In the genomic region with DNA sequence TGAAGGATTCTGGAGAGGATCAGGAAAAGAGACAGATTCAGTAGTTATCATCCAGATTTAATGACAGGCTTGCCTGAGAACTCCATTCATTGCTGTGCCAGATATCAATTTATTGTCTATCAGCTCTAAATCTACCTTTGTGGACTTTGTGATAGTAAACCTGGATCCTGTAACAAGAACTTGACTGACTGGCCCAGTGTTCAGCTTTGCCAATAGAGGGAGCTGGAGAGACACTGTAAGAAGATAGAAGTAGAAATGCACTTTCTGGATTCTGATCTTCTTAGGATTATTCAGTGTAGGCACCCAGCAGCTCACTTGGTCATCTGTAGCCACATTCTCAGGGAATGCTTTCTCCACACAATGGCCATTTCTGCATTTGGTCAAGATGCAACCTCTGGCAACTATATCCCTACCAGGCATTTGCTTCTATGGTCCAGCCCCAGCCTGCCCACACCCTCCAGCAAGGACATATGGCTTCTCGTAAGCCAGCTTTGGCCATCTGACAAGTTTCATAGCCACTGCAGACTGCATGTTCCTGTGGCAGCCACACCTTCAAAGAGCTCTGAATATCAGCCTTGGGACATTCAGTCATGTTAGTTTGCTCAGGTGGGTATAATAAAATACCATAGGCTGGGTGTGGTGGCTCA, we compare ENCODE assay signal across 8 cellular contexts. TPM values are rescaled to one million over a fixed set of nuclear protein-coding genes. Genes with fewer than 3 reads are reported as not detected.
DNase-seq lines count a peak whose midpoint lies in the region; ATAC-seq and TF ChIP-seq lines count a peak whose summit lies in the region.

No MANE protein-coding gene starts in this region.

- POLR2A ChIA-PET in activated CD8-positive, alpha-beta T cell treated with anti-CD3 and anti-CD28 coated beads, Interleukin-2, amount 10 ng/mL, durations not matched to agents 7 days and 5 days (lab: Charles Lee), result no interaction called here

- H3K27me3 ChIP-seq in ovary, result no peaks in the 10 kb centered on the region

- TF ChIP-seq CTCF in C4-2B (conservative IDR thresholded peaks at IDR 0.05) (peak; percentile 80), ovary (IDR thresholded peaks at IDR 0.05) (peak; percentile 27 to 57 (median 29)), lower leg skin (IDR thresholded peaks at IDR 0.05) (peak in 1 of 3 donors; percentile 34)

- 32 to 52% (median 42%) methylated on average over 1 of the region's 1 CpG for WGBS in ovary, 3 donors
- WGBS in lower leg skin, 2 donors, result 33 to 36% methylated on average over 1 of the region's 1 CpG

- peak; percentile 65 for DNase-seq in NCI-H2227 (lab: John Stamatoyannopoulos, UW; ENCODE audit: unreplicated experiment)
- DNase-seq in activated CD8-positive, alpha-beta T cell treated with anti-CD3 and anti-CD28 coated beads, Interleukin-2, amount 10 ng/mL, durations not matched to agents 7 days and 5 days, result peak; percentile 59
- DNase-seq in fibroblast of peridontal ligament (ENCODE audit: extremely low read depth), result peak; percentile 78
- DNase-seq in ovary, result peak in 2 of 5 donors; percentile 17 to 29
- no peak for DNase-seq in lower leg skin (ENCODE audit: low spot score in 2 of 2)

- H3K36me3 ChIP-seq in ovary, result no peaks in the 10 kb centered on the region

- H3K27ac ChIP-seq in C4-2B (no peak overlapping the region), ovary (no peak overlapping the region)

- H3K4me3 ChIP-seq in ovary (no peak overlapping the region), lower leg skin (ENCODE audit: low read depth, poor library complexity, severe bottlenecking) (no peak overlapping the region)

- no peaks in the 10 kb centered on the region for H3K4me1 ChIP-seq in ovary (ENCODE audit: insufficient read depth)

- no peaks in the 10 kb centered on the region for H3K36me3 Mint-ChIP-seq in activated CD8-positive, alpha-beta T cell treated with anti-CD3 and anti-CD28 coated beads, Interleukin-2, amount 10 ng/mL, durations not matched to agents 7 days and 5 days (ENCODE audit: low read depth)

- peak; percentile 78 for ATAC-seq in GM18858 (IDR thresholded peaks at IDR 0.05; ENCODE audit: unreplicated experiment)
- peak; percentile 82 for ATAC-seq in HG03039 (IDR thresholded peaks at IDR 0.05; ENCODE audit: unreplicated experiment)
- ATAC-seq in activated CD8-positive, alpha-beta T cell treated with anti-CD3 and anti-CD28 coated beads, Interleukin-2, amount 10 ng/mL, durations not matched to agents 7 days and 5 days, result peak; percentile 81

- no peak overlapping the region for H3K4me3 Mint-ChIP-seq in activated CD8-positive, alpha-beta T cell treated with anti-CD3 and anti-CD28 coated beads, Interleukin-2, amount 10 ng/mL, durations not matched to agents 7 days and 5 days

- no peaks in the 10 kb centered on the region for H3K9me3 Mint-ChIP-seq in activated CD8-positive, alpha-beta T cell treated with anti-CD3 and anti-CD28 coated beads, Interleukin-2, amount 10 ng/mL, durations not matched to agents 7 days and 5 days (ENCODE audit: insufficient read depth)

- no peak for TF ChIP-seq EP300 in ovary (IDR thresholded peaks at IDR 0.05)

- CTCF ChIA-PET in activated CD8-positive, alpha-beta T cell treated with anti-CD3 and anti-CD28 coated beads, Interleukin-2, amount 10 ng/mL, durations not matched to agents 7 days and 5 days (lab: Charles Lee), result interaction anchor here (0.7 to 4.7 kb wide), 15 partner anchors 9 to 443 kb away, joined by 3 to 50 read pairs (median 7); partner anchors contain the start of genes HMSD and SERPINB2

- H3K27me3 Mint-ChIP-seq in activated CD8-positive, alpha-beta T cell treated with anti-CD3 and anti-CD28 coated beads, Interleukin-2, amount 10 ng/mL, durations not matched to agents 7 days and 5 days (ENCODE audit: low read depth), result peaks cover 20% of the 10 kb centered on the region

- H3K9me3 ChIP-seq in ovary, result no peaks in the 10 kb centered on the region

- H3K4me1 Mint-ChIP-seq in activated CD8-positive, alpha-beta T cell treated with anti-CD3 and anti-CD28 coated beads, Interleukin-2, amount 10 ng/mL, durations not matched to agents 7 days and 5 days (ENCODE audit: low read depth), result no peaks in the 10 kb centered on the region

- intact Hi-C loops in ovary (cut with DNase I), result no loop called here
- intact Hi-C loops in lower leg skin (cut with DNase I; ENCODE audit: low total_unique reads), result no loop called here

- TF ChIP-seq POLR2A in ovary (IDR thresholded peaks at IDR 0.05), result no peak
- TF ChIP-seq POLR2A in lower leg skin (IDR thresholded peaks at IDR 0.05), result no peak

- no peak overlapping the region for H3K27ac Mint-ChIP-seq in activated CD8-positive, alpha-beta T cell treated with anti-CD3 and anti-CD28 coated beads, Interleukin-2, amount 10 ng/mL, durations not matched to agents 7 days and 5 days

RNA-seq across cellular contexts. Expression of gene SERPINB8, which starts 6.1 kb away (rescaled TPM):
- total RNA-seq in activated CD8-positive, alpha-beta T cell treated with anti-CD3 and anti-CD28 coated beads, Interleukin-2, amount 10 ng/mL, durations not matched to agents 7 days and 5 days, result 1 to 10 TPM; 2.7 to 3.4 TPM
- total RNA-seq in ovary (10 to 100 TPM in 1 of 7 donors, 1 to 10 TPM in 6; 4.9 to 10.7 (median 6.9) TPM), lower leg skin (100 to 1,000 TPM in 1 of 4 donors, 10 to 100 TPM in 3; 49.0 to 100 (median 73.8) TPM)
- 10 to 100 TPM in 1 of 2 donors, 1 to 10 TPM in 1; 4.4 to 10.5 TPM for polyA plus RNA-seq in ovary

RNA-seq across cellular contexts. Expression of gene HMSD, which starts 14.6 kb away (rescaled TPM):
- total RNA-seq in activated CD8-positive, alpha-beta T cell treated with anti-CD3 and anti-CD28 coated beads, Interleukin-2, amount 10 ng/mL, durations not matched to agents 7 days and 5 days, result under 1 TPM in 1 of 2 experiments, not detected in 1; 0.26 TPM
- total RNA-seq in ovary (1 to 10 TPM in 1 of 7 donors, not detected in 6; 2.0 TPM), lower leg skin (under 1 TPM in 1 of 4 donors, not detected in 3; 0.65 TPM)
- polyA plus RNA-seq in ovary, result under 1 TPM; 0.02 to 0.08 TPM

RNA-seq across cellular contexts. Expression of gene SERPINB10, which starts 56.0 kb away (rescaled TPM):
- total RNA-seq in activated CD8-positive, alpha-beta T cell treated with anti-CD3 and anti-CD28 coated beads, Interleukin-2, amount 10 ng/mL, durations not matched to agents 7 days and 5 days, result not detected
- total RNA-seq in ovary (1 to 10 TPM in 1 of 7 donors, not detected in 6; 2.0 TPM), lower leg skin (1 to 10 TPM in 2 of 4 donors, under 1 TPM in 2; 0.15 to 1.9 (median 0.68) TPM)
- not detected for polyA plus RNA-seq in ovary

Comparison
In these comparisons a context has a peak if more than half of its experiments do, and no peak if none do; other contexts are left out.
1. DNase-seq: peak in NCI-H2227 (single experiment), activated CD8-positive, alpha-beta T cell treated with anti-CD3 and anti-CD28 coated beads, Interleukin-2, amount 10 ng/mL, durations not matched to agents 7 days and 5 days (single experiment) and fibroblast of peridontal ligament (single experiment); none in lower leg skin (0 of 2).
2. RNA of gene SERPINB8, which starts 6.1 kb away (total RNA-seq): 49.0 to 100 TPM in lower leg skin; 4.9 to 10.7 TPM in ovary and 2.7 to 3.4 TPM in activated CD8-positive, alpha-beta T cell treated with anti-CD3 and anti-CD28 coated beads, Interleukin-2, amount 10 ng/mL, durations not matched to agents 7 days and 5 days; every median in the first group is over 4 times any median in the second.
3. Peak in every context shown above with its lines, with median percentiles within 50 percentile points of each other: ATAC-seq.